In the genomic region with DNA sequence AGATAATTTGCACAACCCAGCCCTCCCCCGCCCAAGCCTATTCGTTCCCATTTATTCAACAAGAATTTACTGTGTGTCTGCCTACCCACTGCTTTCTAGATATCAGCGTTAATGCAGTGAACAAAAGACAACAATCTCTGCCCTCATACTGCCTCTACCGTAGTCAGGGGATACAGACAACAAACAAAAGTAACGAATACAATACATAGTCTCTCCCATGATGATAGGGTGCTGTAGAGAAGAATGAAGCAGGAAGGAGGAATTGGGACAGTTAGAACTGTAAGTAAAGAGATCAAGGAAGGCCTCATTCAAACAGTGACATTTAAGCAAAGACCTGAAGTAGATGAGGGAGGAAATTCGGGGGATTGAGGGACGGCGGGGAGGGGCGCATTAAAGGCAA, we compare ENCODE assay signal across 9 cellular contexts. TPM values are rescaled to one million over a fixed set of nuclear protein-coding genes. Genes with fewer than 3 reads are reported as not detected.
A peak's percentile ranks its signal among the peaks of the same experiment; 100 is the strongest.
DNase-seq lines count a peak whose midpoint lies in the region; ATAC-seq and TF ChIP-seq lines count a peak whose summit lies in the region.
"Had no signal": no experiment of that assay in that cellular context is flagged by ENCODE, and none has a peak within 500 bp of the region (broad histone marks: within the 10 kb centered on the region; RNA-seq: fewer than 3 reads in every experiment).

No MANE protein-coding gene starts in this region.

- peaks cover 33% of the 10 kb centered on the region for H3K4me1 ChIP-seq in adipocyte (ENCODE audit: control insufficient read depth, insufficient read depth, low read length)
- peaks cover 25% of the 10 kb centered on the region for H3K4me1 ChIP-seq in mucosa of descending colon (ENCODE audit: low read depth)

- H3K4me3 ChIP-seq in adipocyte (ENCODE audit: low read length) (peak overlapping the region; percentile 98), mucosa of descending colon (no peak overlapping the region)

- DNase-seq in COLO829 (ENCODE audit: low spot score) (peak; percentile 13), M059J (ENCODE audit: low read depth) (peak; percentile 61), adipocyte (ENCODE audit: low read depth) (no peak), mucosa of descending colon (peak in 1 of 3 donors; percentile 10), NCI-H226 (no peak)
- DNase-seq in stimulated activated CD4-positive, alpha-beta T cell treated with anti-CD3 and anti-CD28 coated beads, Interleukin-15, amount 100 ng/mL, for 24 hours: no peak
- DNase-seq: hypothalamus had no signal

- H3K9ac ChIP-seq in adipocyte (ENCODE audit: low read length): peak overlapping the region; percentile 95

- H3K36me3 ChIP-seq in adipocyte (ENCODE audit: control insufficient read depth, insufficient read depth, low read length, severe bottlenecking) (peaks cover 32% of the 10 kb centered on the region), mucosa of descending colon (ENCODE audit: low read depth) (no peaks in the 10 kb centered on the region)

- H3K27me3 ChIP-seq in adipocyte (replicated peaks; ENCODE audit: control insufficient read depth, insufficient read depth, low read length): no peaks in the 10 kb centered on the region

- no peak for TF ChIP-seq CTCF in mucosa of descending colon (IDR thresholded peaks at IDR 0.05)

- peak; percentile 41 for ATAC-seq in mucosa of descending colon
- no peak for ATAC-seq in GM19397 (IDR thresholded peaks at IDR 0.05; ENCODE audit: unreplicated experiment)
- ATAC-seq in HG02852 (IDR thresholded peaks at IDR 0.05; ENCODE audit: unreplicated experiment): no peak

- intact Hi-C loops in mucosa of descending colon (cut with DNase I, micrococcal nuclease): loop anchor here in 1 of 2 donors (5.0 kb wide), 1 partner anchor 137 kb away; no protein-coding TSS in a partner anchor

- no peaks in the 10 kb centered on the region for H3K9me3 ChIP-seq in adipocyte (ENCODE audit: control insufficient read depth, low read length)
- H3K9me3 ChIP-seq in mucosa of descending colon: no peaks in the 10 kb centered on the region

RNA-seq across cellular contexts. Expression of a gene that starts 1.7 kb away (rescaled TPM):
- 37.6 and 47.1 TPM in 2 replicates for total RNA-seq in M059J (2014; rRNA removed; shearing (Covaris generic))
- 10 to 100 TPM; 21.4 to 25.1 (median 22.2) TPM for total RNA-seq in mucosa of descending colon

RNA-seq across cellular contexts. Expression of a gene that starts 1.8 kb away (rescaled TPM):
- total RNA-seq in M059J (2014; rRNA removed; shearing (Covaris generic)): 87.8 and 102 TPM in 2 replicates
- total RNA-seq in mucosa of descending colon: 10 to 100 TPM; 48.6 to 62.6 (median 49.9) TPM

Comparison
In these comparisons a context has a peak if more than half of its experiments do, and no peak if none do; other contexts are left out.
1. DNase-seq: peak in COLO829 (single experiment) and M059J (single experiment); none in adipocyte (single experiment), NCI-H226 (single experiment) and stimulated activated CD4-positive, alpha-beta T cell treated with anti-CD3 and anti-CD28 coated beads, Interleukin-15, amount 100 ng/mL, for 24 hours (single experiment).